ENCODE assay signal across 2 cellular contexts in genomic region chr3:186787642-186788481, GRCh38.
A peak's percentile ranks its signal among the peaks of the same experiment; 100 is the strongest.
TF ChIP-seq lines count a peak whose summit lies in the region.

No MANE protein-coding gene starts in this region.

TF ChIP-seq in HepG2, 621 proteins besides CTCF, POLR2A, EP300 and RAD21 (continues in another document):
- TF ChIP-seq, protein P1, sequence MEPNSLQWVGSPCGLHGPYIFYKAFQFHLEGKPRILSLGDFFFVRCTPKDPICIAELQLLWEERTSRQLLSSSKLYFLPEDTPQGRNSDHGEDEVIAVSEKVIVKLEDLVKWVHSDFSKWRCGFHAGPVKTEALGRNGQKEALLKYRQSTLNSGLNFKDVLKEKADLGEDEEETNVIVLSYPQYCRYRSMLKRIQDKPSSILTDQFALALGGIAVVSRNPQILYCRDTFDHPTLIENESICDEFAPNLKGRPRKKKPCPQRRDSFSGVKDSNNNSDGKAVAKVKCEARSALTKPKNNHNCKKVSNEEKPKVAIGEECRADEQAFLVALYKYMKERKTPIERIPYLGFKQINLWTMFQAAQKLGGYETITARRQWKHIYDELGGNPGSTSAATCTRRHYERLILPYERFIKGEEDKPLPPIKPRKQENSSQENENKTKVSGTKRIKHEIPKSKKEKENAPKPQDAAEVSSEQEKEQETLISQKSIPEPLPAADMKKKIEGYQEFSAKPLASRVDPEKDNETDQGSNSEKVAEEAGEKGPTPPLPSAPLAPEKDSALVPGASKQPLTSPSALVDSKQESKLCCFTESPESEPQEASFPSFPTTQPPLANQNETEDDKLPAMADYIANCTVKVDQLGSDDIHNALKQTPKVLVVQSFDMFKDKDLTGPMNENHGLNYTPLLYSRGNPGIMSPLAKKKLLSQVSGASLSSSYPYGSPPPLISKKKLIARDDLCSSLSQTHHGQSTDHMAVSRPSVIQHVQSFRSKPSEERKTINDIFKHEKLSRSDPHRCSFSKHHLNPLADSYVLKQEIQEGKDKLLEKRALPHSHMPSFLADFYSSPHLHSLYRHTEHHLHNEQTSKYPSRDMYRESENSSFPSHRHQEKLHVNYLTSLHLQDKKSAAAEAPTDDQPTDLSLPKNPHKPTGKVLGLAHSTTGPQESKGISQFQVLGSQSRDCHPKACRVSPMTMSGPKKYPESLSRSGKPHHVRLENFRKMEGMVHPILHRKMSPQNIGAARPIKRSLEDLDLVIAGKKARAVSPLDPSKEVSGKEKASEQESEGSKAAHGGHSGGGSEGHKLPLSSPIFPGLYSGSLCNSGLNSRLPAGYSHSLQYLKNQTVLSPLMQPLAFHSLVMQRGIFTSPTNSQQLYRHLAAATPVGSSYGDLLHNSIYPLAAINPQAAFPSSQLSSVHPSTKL (CRISPR knock-in tag; IDR thresholded peaks at IDR 0.05), result no peak
- no peak for TF ChIP-seq ZNF670 (CRISPR knock-in tag; IDR thresholded peaks at IDR 0.05; ENCODE audit: borderline replicate concordance)
- TF ChIP-seq ZSCAN29 (CRISPR knock-in tag; conservative IDR thresholded peaks at IDR 0.05), result no peak
- TF ChIP-seq TBX2 (CRISPR knock-in tag; IDR thresholded peaks at IDR 0.05; ENCODE audit: borderline replicate concordance), result no peak
- TF ChIP-seq ZFY (CRISPR knock-in tag; IDR thresholded peaks at IDR 0.05), result no peak
- peak; percentile 86 for TF ChIP-seq RBFOX2 (IDR thresholded peaks at IDR 0.05; ENCODE audit: low read depth, low read length)
- TF ChIP-seq MTERF4 (CRISPR knock-in tag; IDR thresholded peaks at IDR 0.05), result no peak
- no peak for TF ChIP-seq THYN1 (CRISPR knock-in tag; IDR thresholded peaks at IDR 0.05; ENCODE audit: borderline replicate concordance, low read depth)
- TF ChIP-seq ATF6 (CRISPR knock-in tag; conservative IDR thresholded peaks at IDR 0.05), result no peak
- TF ChIP-seq POLR2G (IDR thresholded peaks at IDR 0.05; ENCODE audit: low read depth, low read length), result 0 out of 2 replicates have a peak, but pooled peaks have one; percentile 28
- peak; percentile 35; the same call in 1 of the 2 replicates for TF ChIP-seq NFIC (IDR thresholded peaks at IDR 0.05; ENCODE audit: low read length)
- TF ChIP-seq SAP130 (CRISPR knock-in tag; IDR thresholded peaks at IDR 0.05; ENCODE audit: low read depth), result no peak
- no peak for TF ChIP-seq ZBTB43 (CRISPR knock-in tag; conservative IDR thresholded peaks at IDR 0.05)
- no peak for TF ChIP-seq SP140L (CRISPR knock-in tag; IDR thresholded peaks at IDR 0.05; ENCODE audit: borderline replicate concordance)
- TF ChIP-seq SMYD3 (CRISPR knock-in tag; IDR thresholded peaks at IDR 0.05), result no peak
- TF ChIP-seq, protein P2, sequence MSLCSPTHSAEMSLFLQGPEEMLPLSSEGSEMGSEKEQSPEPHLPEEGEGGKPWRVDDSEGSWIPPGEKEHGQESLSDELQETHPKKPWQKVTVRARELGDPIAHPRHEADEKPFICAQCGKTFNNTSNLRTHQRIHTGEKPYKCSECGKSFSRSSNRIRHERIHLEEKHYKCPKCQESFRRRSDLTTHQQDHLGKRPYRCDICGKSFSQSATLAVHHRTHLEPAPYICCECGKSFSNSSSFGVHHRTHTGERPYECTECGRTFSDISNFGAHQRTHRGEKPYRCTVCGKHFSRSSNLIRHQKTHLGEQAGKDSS (CRISPR knock-in tag; IDR thresholded peaks at IDR 0.05; ENCODE audit: borderline replicate concordance, low read depth), result no peak
- TF ChIP-seq CBX2 (IDR thresholded peaks at IDR 0.05; ENCODE audit: low read depth, low read length), result no peak
- TF ChIP-seq CBX2 (CRISPR knock-in tag; IDR thresholded peaks at IDR 0.05; ENCODE audit: low read depth), result no peak
- TF ChIP-seq ZNF572 (CRISPR knock-in tag; IDR thresholded peaks at IDR 0.05), result no peak
- no peak for TF ChIP-seq HNRNPL (IDR thresholded peaks at IDR 0.05; ENCODE audit: low read depth, low read length)
- TF ChIP-seq ZNF672 (CRISPR knock-in tag; IDR thresholded peaks at IDR 0.05), result no peak
- no peak for TF ChIP-seq ZNF124 (CRISPR knock-in tag; IDR thresholded peaks at IDR 0.05)
- TF ChIP-seq STAT5B (CRISPR knock-in tag; IDR thresholded peaks at IDR 0.05), result no peak
- no peak for TF ChIP-seq TBX3 (IDR thresholded peaks at IDR 0.05; ENCODE audit: borderline replicate concordance)
- TF ChIP-seq MATR3 (CRISPR knock-in tag; IDR thresholded peaks at IDR 0.05), result no peak

TF ChIP-seq in SK-N-SH treated with all-trans-retinoic acid at 6 μM for 48 hours, 23 proteins besides CTCF, POLR2A, EP300 and RAD21:
- TF ChIP-seq ZNF8 (CRISPR knock-in tag; IDR thresholded peaks at IDR 0.05) (no peak), ESRRG (CRISPR knock-in tag; IDR thresholded peaks at IDR 0.05) (0 out of 2 replicates have a peak, but pooled peaks have one; percentile 2), ARNTL (CRISPR knock-in tag; IDR thresholded peaks at IDR 0.05; ENCODE audit: borderline replicate concordance, low read depth) (no peak), OSR1 (CRISPR knock-in tag; IDR thresholded peaks at IDR 0.05) (no peak), TOX (CRISPR knock-in tag; IDR thresholded peaks at IDR 0.05; ENCODE audit: borderline replicate concordance) (no peak), ZFP30 (CRISPR knock-in tag; IDR thresholded peaks at IDR 0.05) (no peak), PATZ1 (CRISPR knock-in tag; IDR thresholded peaks at IDR 0.05; ENCODE audit: borderline replicate concordance) (no peak), TSHZ2 (CRISPR knock-in tag; IDR thresholded peaks at IDR 0.05) (no peak), RARB (CRISPR knock-in tag; IDR thresholded peaks at IDR 0.05) (no peak)
